ENCODE assay signal across 10 cellular contexts in the genomic region with DNA sequence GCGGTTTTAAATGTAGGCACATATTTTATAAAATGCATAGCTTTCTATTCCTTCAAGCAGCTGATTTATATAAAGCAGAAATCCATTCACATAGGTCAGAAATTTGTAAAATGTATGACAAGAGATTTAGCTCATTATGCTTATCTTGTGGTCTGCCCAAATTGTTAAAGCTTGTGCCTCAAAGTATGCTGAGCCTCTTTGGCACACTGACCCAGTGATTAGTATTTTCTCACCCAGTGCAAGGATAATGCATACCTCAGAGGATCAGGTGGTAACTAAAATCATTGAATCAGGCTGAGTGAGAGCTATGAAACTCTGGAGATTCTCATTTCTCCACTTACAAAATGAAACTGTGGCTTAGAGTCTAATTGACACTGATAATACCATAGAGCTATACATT.
"Had no signal": no experiment of that assay in that cellular context is flagged by ENCODE, and none has a peak within 500 bp of the region (broad histone marks: within the 10 kb centered on the region; RNA-seq: fewer than 3 reads in every experiment).

No MANE protein-coding gene starts in this region.

- H3K36me3 ChIP-seq: HAP-1 had no signal

- DNase-seq: GM23248, GOT3, H7, HFFc6, IMR-90, KG1 had no signal

- H2AFZ ChIP-seq: GM23248 had no signal

- H3K9me3 ChIP-seq: HAP-1 had no signal

- H3K4me3 ChIP-seq: GM23248, HAP-1, K562 had no signal

- H3K4me3 Mint-ChIP-seq: HFFc6 had no signal

- H3K27ac Mint-ChIP-seq: HFFc6 had no signal

- FAIRE-seq: HTR-8/SVneo, K562 had no signal

- H3K4me1 ChIP-seq: HAP-1 had no signal

- H3K9ac ChIP-seq: GM23248 had no signal

- H3K27ac ChIP-seq: GM23248 had no signal

- ATAC-seq: HCT116, K562 had no signal
